ENCODE assay signal across 10 cellular contexts in the genomic region with DNA sequence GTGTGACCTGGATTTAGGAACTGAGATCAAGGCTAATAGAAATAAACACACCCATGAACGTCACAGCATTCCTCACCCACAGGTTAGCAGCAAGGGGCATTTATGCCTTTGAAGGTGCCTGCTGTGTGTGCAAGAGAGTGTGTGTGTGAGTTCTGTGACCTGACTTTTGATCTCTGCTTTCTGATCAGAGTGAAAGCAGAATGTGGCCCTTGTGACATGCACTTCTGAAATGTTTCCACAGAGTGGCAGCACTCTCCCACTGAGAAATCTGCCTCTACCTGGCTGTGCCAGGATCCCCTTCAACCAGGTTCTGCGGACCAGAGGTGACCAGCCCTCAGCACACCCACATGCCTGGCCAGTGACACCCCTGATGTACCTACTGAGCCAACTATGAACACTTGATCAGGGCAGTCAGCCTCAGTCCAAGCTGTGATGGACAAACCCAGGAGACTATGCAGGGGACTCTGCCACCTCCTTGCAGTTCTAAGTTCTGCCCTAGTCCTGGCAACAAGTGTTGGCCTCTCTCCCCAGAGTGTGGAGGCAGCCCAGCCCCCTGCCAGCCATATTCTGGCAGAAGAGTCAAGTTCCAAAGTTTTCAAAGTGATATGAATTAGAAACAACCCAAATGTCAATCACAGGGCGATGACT. TPM values are rescaled to one million over a fixed set of nuclear protein-coding genes. Genes with fewer than 3 reads are reported as not detected.
DNase-seq lines count a peak whose midpoint lies in the region; ATAC-seq and TF ChIP-seq lines count a peak whose summit lies in the region.
"Had no signal": no experiment of that assay in that cellular context is flagged by ENCODE, and none has a peak within 500 bp of the region (broad histone marks: within the 10 kb centered on the region; RNA-seq: fewer than 3 reads in every experiment).

No MANE protein-coding gene starts in this region.

- no peaks in the 10 kb centered on the region for H3F3A ChIP-seq in MM.1S (ENCODE audit: insufficient read depth, low read length)

- no peaks in the 10 kb centered on the region for H3K36me3 ChIP-seq in MM.1S (replicated peaks; ENCODE audit: insufficient read depth, low read length)
- no peaks in the 10 kb centered on the region for H3K36me3 ChIP-seq in vagina
- H3K36me3 ChIP-seq: BLaER1 treated with 17β-estradiol and CSF1 and Interleukin-3, amounts not matched to agents 10 nM and 100 nM had no signal

- no peaks in the 10 kb centered on the region for H3K9me2 ChIP-seq in MM.1S (replicated peaks; ENCODE audit: insufficient read depth, low read length)

- H3K27me3 Mint-ChIP-seq in WTC11 (ENCODE audit: low read depth) (no peaks in the 10 kb centered on the region; the same call in 1 of the 2 replicates), glutamatergic neuron (ENCODE audit: unreplicated experiment) (no peaks in the 10 kb centered on the region)

- H3K4me1 Mint-ChIP-seq in WTC11 = no peaks in the 10 kb centered on the region
- H3K4me1 Mint-ChIP-seq in glutamatergic neuron (ENCODE audit: low read depth, unreplicated experiment) = peaks cover 2% of the 10 kb centered on the region

- TF ChIP-seq CTCF in MM.1S (IDR thresholded peaks at IDR 0.05; ENCODE audit: low read length) (peak; percentile 95), WTC11 (IDR thresholded peaks at IDR 0.05) (peak; percentile 64), glutamatergic neuron (IDR thresholded peaks at IDR 0.05; ENCODE audit: partially characterized antibody, unreplicated experiment) (peak; percentile 59), retinal pigment epithelial cell (conservative IDR thresholded peaks at IDR 0.05; ENCODE audit: low read depth, low read length) (peak; percentile 66), vagina (IDR thresholded peaks at IDR 0.05) (peak in 1 of 3 experiments; percentile 42)

- H2AFZ ChIP-seq in MM.1S (ENCODE audit: low read length) = peak overlapping the region; percentile 14; the same call in 1 of the 2 replicates

- no peaks in the 10 kb centered on the region for H3K36me3 Mint-ChIP-seq in WTC11
- no peaks in the 10 kb centered on the region for H3K36me3 Mint-ChIP-seq in glutamatergic neuron (ENCODE audit: unreplicated experiment)

- no peak for TF ChIP-seq POLR2A in vagina (IDR thresholded peaks at IDR 0.05)

- no peak overlapping the region for H3K9ac ChIP-seq in MM.1S (ENCODE audit: low read length)
- H3K9ac ChIP-seq: BLaER1 treated with 17β-estradiol and CSF1 and Interleukin-3, amounts not matched to agents 10 nM and 100 nM had no signal

- POLR2A ChIA-PET in WTC11 (lab: Charles Lee) = no interaction called here

- H4K20me1 ChIP-seq in MM.1S (ENCODE audit: insufficient read depth, low read length) = no peaks in the 10 kb centered on the region

- DNase-seq in NCI-H1105 treated with DMSO at 0.1 percent for 48 hours (lab: John Stamatoyannopoulos, UW) (peak; percentile 44), NCI-H1105 (lab: John Stamatoyannopoulos, UW) (no peak), MM.1S (peak; percentile 76), WTC11 (ENCODE audit: low spot score) (peak; percentile 66), glutamatergic neuron (peak; percentile 42), retinal pigment epithelial cell (ENCODE audit: low read depth) (no peak), vagina (ENCODE audit: extremely low spot score in 2 of 2) (no peak)

- no peaks in the 10 kb centered on the region for H3K79me2 ChIP-seq in MM.1S (ENCODE audit: low read length)

- H3K27me3 ChIP-seq in MM.1S (replicated peaks; ENCODE audit: insufficient read depth, low read length) (no peaks in the 10 kb centered on the region), vagina (no peaks in the 10 kb centered on the region)

- H3K4me3 ChIP-seq in MM.1S (ENCODE audit: low read length) (no peak overlapping the region), retinal pigment epithelial cell (ENCODE audit: low read length) (no peak overlapping the region), vagina (no peak overlapping the region)
- H3K4me3 ChIP-seq: BLaER1 treated with 17β-estradiol and CSF1 and Interleukin-3, amounts not matched to agents 10 nM and 100 nM had no signal

- intact Hi-C loops in vagina (cut with DNase I) = no loop called here

- no peak overlapping the region for H3K4me3 Mint-ChIP-seq in WTC11
- H3K4me3 Mint-ChIP-seq in glutamatergic neuron (ENCODE audit: unreplicated experiment) = no peak overlapping the region

- H3K9me3 ChIP-seq in MM.1S (replicated peaks; ENCODE audit: insufficient read depth, low read length) = no peaks in the 10 kb centered on the region
- no peaks in the 10 kb centered on the region for H3K9me3 ChIP-seq in vagina
- H3K9me3 ChIP-seq: BLaER1 treated with 17β-estradiol and CSF1 and Interleukin-3, amounts not matched to agents 10 nM and 100 nM had no signal

- H3K27ac ChIP-seq in MM.1S (ENCODE audit: low read length) = no peak overlapping the region
- H3K27ac ChIP-seq in vagina = no peak overlapping the region
- H3K27ac ChIP-seq: BLaER1 treated with 17β-estradiol and CSF1 and Interleukin-3, amounts not matched to agents 10 nM and 100 nM had no signal

- ATAC-seq in GM21619 (IDR thresholded peaks at IDR 0.05; ENCODE audit: unreplicated experiment) (peak; percentile 82), WTC11 (peak; percentile 92)

- H3K4me1 ChIP-seq in MM.1S (ENCODE audit: low read length) (peaks cover 9% of the 10 kb centered on the region; the same call in 1 of the 2 replicates), vagina (no peaks in the 10 kb centered on the region)
- H3K4me1 ChIP-seq: BLaER1 treated with 17β-estradiol and CSF1 and Interleukin-3, amounts not matched to agents 10 nM and 100 nM had no signal

- H3K27ac Mint-ChIP-seq in WTC11 = no peak overlapping the region
- no peak overlapping the region for H3K27ac Mint-ChIP-seq in glutamatergic neuron (ENCODE audit: unreplicated experiment)

- CTCF ChIA-PET in WTC11 (lab: Charles Lee) = interaction anchor here (1.0 to 2.1 kb wide), 4 partner anchors 37 to 189 kb away, joined by 3 to 14 read pairs (median 4); no protein-coding TSS in a partner anchor

- 0 out of 2 replicates have a peak overlapping the region, but pooled peaks have one; percentile 2 for H3K4me2 ChIP-seq in MM.1S (ENCODE audit: low read depth, low read length)

- H3K9me3 Mint-ChIP-seq in WTC11 (no peaks in the 10 kb centered on the region), glutamatergic neuron (ENCODE audit: unreplicated experiment) (peaks cover 6% of the 10 kb centered on the region)

TF ChIP-seq in WTC11, 78 proteins besides CTCF, POLR2A, EP300 and RAD21:
- TF ChIP-seq GTF2I (CRISPR knock-in tag; conservative IDR thresholded peaks at IDR 0.05) = no peak
- TF ChIP-seq NFYB (CRISPR knock-in tag; conservative IDR thresholded peaks at IDR 0.05; ENCODE audit: low read depth) = no peak
- TF ChIP-seq, protein P1, sequence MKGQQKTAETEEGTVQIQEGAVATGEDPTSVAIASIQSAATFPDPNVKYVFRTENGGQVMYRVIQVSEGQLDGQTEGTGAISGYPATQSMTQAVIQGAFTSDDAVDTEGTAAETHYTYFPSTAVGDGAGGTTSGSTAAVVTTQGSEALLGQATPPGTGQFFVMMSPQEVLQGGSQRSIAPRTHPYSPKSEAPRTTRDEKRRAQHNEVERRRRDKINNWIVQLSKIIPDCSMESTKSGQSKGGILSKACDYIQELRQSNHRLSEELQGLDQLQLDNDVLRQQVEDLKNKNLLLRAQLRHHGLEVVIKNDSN (CRISPR knock-in tag; IDR thresholded peaks at IDR 0.05) = no peak
- TF ChIP-seq, protein P2, sequence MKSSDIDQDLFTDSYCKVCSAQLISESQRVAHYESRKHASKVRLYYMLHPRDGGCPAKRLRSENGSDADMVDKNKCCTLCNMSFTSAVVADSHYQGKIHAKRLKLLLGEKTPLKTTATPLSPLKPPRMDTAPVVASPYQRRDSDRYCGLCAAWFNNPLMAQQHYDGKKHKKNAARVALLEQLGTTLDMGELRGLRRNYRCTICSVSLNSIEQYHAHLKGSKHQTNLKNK (CRISPR knock-in tag; IDR thresholded peaks at IDR 0.05) = no peak
- no peak for TF ChIP-seq ZNF416 (CRISPR knock-in tag; IDR thresholded peaks at IDR 0.05)
- TF ChIP-seq, protein P3, sequence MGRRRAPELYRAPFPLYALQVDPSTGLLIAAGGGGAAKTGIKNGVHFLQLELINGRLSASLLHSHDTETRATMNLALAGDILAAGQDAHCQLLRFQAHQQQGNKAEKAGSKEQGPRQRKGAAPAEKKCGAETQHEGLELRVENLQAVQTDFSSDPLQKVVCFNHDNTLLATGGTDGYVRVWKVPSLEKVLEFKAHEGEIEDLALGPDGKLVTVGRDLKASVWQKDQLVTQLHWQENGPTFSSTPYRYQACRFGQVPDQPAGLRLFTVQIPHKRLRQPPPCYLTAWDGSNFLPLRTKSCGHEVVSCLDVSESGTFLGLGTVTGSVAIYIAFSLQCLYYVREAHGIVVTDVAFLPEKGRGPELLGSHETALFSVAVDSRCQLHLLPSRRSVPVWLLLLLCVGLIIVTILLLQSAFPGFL (CRISPR knock-in tag; IDR thresholded peaks at IDR 0.05; ENCODE audit: borderline replicate concordance) = no peak
- TF ChIP-seq, protein P4, sequence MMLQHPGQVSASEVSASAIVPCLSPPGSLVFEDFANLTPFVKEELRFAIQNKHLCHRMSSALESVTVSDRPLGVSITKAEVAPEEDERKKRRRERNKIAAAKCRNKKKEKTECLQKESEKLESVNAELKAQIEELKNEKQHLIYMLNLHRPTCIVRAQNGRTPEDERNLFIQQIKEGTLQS (CRISPR knock-in tag; conservative IDR thresholded peaks at IDR 0.05) = no peak

RNA-seq across cellular contexts. Expression of a gene that starts 41.0 kb away (rescaled TPM):
- not detected in 3 replicates for total RNA-seq in WTC11 (2021)
- total RNA-seq in glutamatergic neuron (ENCODE audit: unreplicated experiment) = 10.4 TPM
- not detected for total RNA-seq in vagina
- total RNA-seq: activated CD8-positive, alpha-beta memory T cell treated with anti-CD3 and anti-CD28 coated beads for 36 hours had no signal

RNA-seq across cellular contexts. Expression of a gene that starts 47.4 kb away (rescaled TPM):
- total RNA-seq in WTC11 (2021) = not detected in 3 replicates
- total RNA-seq in glutamatergic neuron (ENCODE audit: unreplicated experiment) = not detected
- total RNA-seq in vagina = not detected
- total RNA-seq: activated CD8-positive, alpha-beta memory T cell treated with anti-CD3 and anti-CD28 coated beads for 36 hours had no signal

Comparison
In these comparisons a context has a peak if more than half of its experiments do, and no peak if none do; other contexts are left out.
1. DNase-seq: peak in NCI-H1105 treated with DMSO at 0.1 percent for 48 hours (single experiment), MM.1S (single experiment), WTC11 (single experiment) and glutamatergic neuron (single experiment); none in NCI-H1105 (single experiment), retinal pigment epithelial cell (single experiment) and vagina (0 of 2).